ENCODE assay signal across 28 cellular contexts in genomic region chr18:77777126-77777525, GRCh38.
"Had no signal": no experiment of that assay in that cellular context is flagged by ENCODE, and none has a peak within 500 bp of the region (broad histone marks: within the 10 kb centered on the region; RNA-seq: fewer than 3 reads in every experiment).

No MANE protein-coding gene starts in this region.

- H3K36me3 ChIP-seq: ascending aorta, breast epithelium, cardiac muscle cell, esophagus squamous epithelium, gastroesophageal sphincter, heart right ventricle had no signal

- DNase-seq: activated CD4-positive, alpha-beta memory T cell treated with anti-CD3 and anti-CD28 coated beads, Interleukin-2, amount 10 ng/mL, durations not matched to agents 7 days and 5 days; activated CD4-positive, alpha-beta T cell treated with anti-CD3 and anti-CD28 coated beads for 36 hours; activated CD4-positive, alpha-beta T cell treated with anti-CD3 and anti-CD28 coated beads, Interleukin-2, amount 10 ng/mL, durations not matched to agents 24 days and 14 days; activated CD4-positive, CD25-positive, alpha-beta regulatory T cell; activated CD4-positive, CD25-positive, alpha-beta regulatory T cell treated with anti-CD3 and anti-CD28 coated beads, Interleukin-2, amount 50 U/mL, for 72 hours; activated CD8-positive, alpha-beta memory T cell treated with anti-CD3 and anti-CD28 coated beads, Interleukin-2, amount 50 U/mL, for 48 hours; activated gamma-delta T cell; activated naive CD4-positive, alpha-beta T cell; activated naive CD4-positive, alpha-beta T cell treated with anti-CD3 and anti-CD28 coated beads, Interleukin-2, amount 10 ng/mL, durations not matched to agents 7 days and 5 days; activated naive CD8-positive, alpha-beta T cell treated with anti-CD3 and anti-CD28 coated beads, Interleukin-2, amount 10 ng/mL, durations not matched to agents 7 days and 5 days; activated T-cell treated with anti-CD3 and anti-CD28 coated beads for 4 hours; activated T-cell treated with anti-CD3 and anti-CD28 coated beads, Interleukin-2, amount 50 U/mL, for 24 hours; activated T-cell treated with anti-CD3 and anti-CD28 coated beads, Interleukin-2, amount 50 U/mL, for 72 hours; central memory CD4-positive, alpha-beta T cell; cortex of kidney; dermis blood vessel endothelial cell; effector CD4-positive, alpha-beta T cell; effector memory CD8-positive, alpha-beta T cell; erythroblast; esophagus squamous epithelium; foreskin melanocyte; heart right ventricle had no signal

- H3K4me1 ChIP-seq: ascending aorta, breast epithelium, esophagus squamous epithelium, gastroesophageal sphincter, heart right ventricle had no signal

- H3K27ac ChIP-seq: ascending aorta, breast epithelium, cardiac muscle cell, esophagus squamous epithelium, gastroesophageal sphincter, heart right ventricle, hepatocyte had no signal

- H3K27me3 ChIP-seq: ascending aorta, breast epithelium, cardiac muscle cell, esophagus squamous epithelium, hepatocyte had no signal

- H3K9me3 ChIP-seq: ascending aorta, breast epithelium, esophagus squamous epithelium, gastroesophageal sphincter had no signal

- ATAC-seq: activated CD4-positive, alpha-beta T cell treated with anti-CD3 and anti-CD28 coated beads for 36 hours; activated naive CD4-positive, alpha-beta T cell treated with anti-CD3 and anti-CD28 coated beads, Interleukin-2, amount 50 U/mL, for 72 hours; activated T-cell treated with anti-CD3 and anti-CD28 coated beads, Interleukin-2, amount 50 U/mL, for 72 hours; effector memory CD8-positive, alpha-beta T cell; gastroesophageal sphincter; heart right ventricle had no signal

- H3K4me3 ChIP-seq: ascending aorta, breast epithelium, cardiac muscle cell, esophagus squamous epithelium, gastroesophageal sphincter, heart right ventricle, hepatocyte had no signal
